ENCODE assay signal across 19 cellular contexts in genomic region chr18:36381075-36381474, GRCh38.
A peak's percentile ranks its signal among the peaks of the same experiment; 100 is the strongest.
DNase-seq lines count a peak whose midpoint lies in the region; ATAC-seq, FAIRE-seq and TF ChIP-seq lines count a peak whose summit lies in the region.
"Had no signal": no experiment of that assay in that cellular context is flagged by ENCODE, and none has a peak within 500 bp of the region (broad histone marks: within the 10 kb centered on the region; RNA-seq: fewer than 3 reads in every experiment).

No MANE protein-coding gene starts in this region.

- peak overlapping the region; percentile 84 for H3K14ac ChIP-seq in trophoblast cell (ENCODE audit: low read length)

- DNase-seq in AG10803 (ENCODE audit: low read depth) (peak; percentile 68), astrocyte (ENCODE audit: low read depth) (peak; percentile 35), right cardiac atrium (no peak), trophoblast cell (peak in 1 of 2 donors; percentile 56), endothelial cell (ENCODE audit: low spot score) (no peak), GM12891 (ENCODE audit: insufficient read length, low spot score) (no peak)
- DNase-seq: BE2C; CD4-positive, alpha-beta memory T cell; DND-41; H7; KG1; NCI-H1048; NCI-H1694; NCI-H2171; NCI-H446 treated with DMSO at 0.1 percent for 48 hours; NCI-H774; SHP77 had no signal

- H3K9me3 ChIP-seq in astrocyte (ENCODE audit: insufficient read depth, low read depth, low read length) (no peaks in the 10 kb centered on the region), right cardiac atrium (ENCODE audit: control insufficient read depth, low read length) (no peaks in the 10 kb centered on the region), trophoblast cell (ENCODE audit: insufficient read depth, low read depth, low read length) (peaks cover 3% of the 10 kb centered on the region)
- H3K9me3 ChIP-seq: BE2C had no signal

- H3K4me3 Mint-ChIP-seq in astrocyte (ENCODE audit: unreplicated experiment) (no peak overlapping the region), endothelial cell (ENCODE audit: unreplicated experiment) (no peak overlapping the region)
- H3K4me3 Mint-ChIP-seq: CD4-positive, alpha-beta memory T cell had no signal

- H3K4me2 ChIP-seq in astrocyte (ENCODE audit: low read length) (no peak overlapping the region), trophoblast cell (ENCODE audit: low read length) (no peak overlapping the region)

- H3K27ac Mint-ChIP-seq in astrocyte (ENCODE audit: unreplicated experiment) (no peak overlapping the region), endothelial cell (ENCODE audit: unreplicated experiment) (no peak overlapping the region)
- H3K27ac Mint-ChIP-seq: CD4-positive, alpha-beta memory T cell had no signal

- H3K18ac ChIP-seq in trophoblast cell (ENCODE audit: low read length) = peak overlapping the region; percentile 98

- peaks cover 22% of the 10 kb centered on the region for H3K4me1 Mint-ChIP-seq in astrocyte (ENCODE audit: low read depth, unreplicated experiment)
- H3K4me1 Mint-ChIP-seq in endothelial cell (ENCODE audit: unreplicated experiment) = peaks cover 5% of the 10 kb centered on the region

- H3K27me3 ChIP-seq in astrocyte (ENCODE audit: insufficient read depth, low read length) (no peaks in the 10 kb centered on the region), right cardiac atrium (ENCODE audit: control insufficient read depth, insufficient read depth) (no peaks in the 10 kb centered on the region), trophoblast cell (ENCODE audit: insufficient read depth, low read length) (no peaks in the 10 kb centered on the region)
- H3K27me3 ChIP-seq: BE2C had no signal

- no peak overlapping the region for H3K23ac ChIP-seq in trophoblast cell (ENCODE audit: low read length)

- H3K79me1 ChIP-seq in trophoblast cell (ENCODE audit: low read length) = peaks cover 35% of the 10 kb centered on the region

- H3K36me3 Mint-ChIP-seq in astrocyte (ENCODE audit: low read depth, unreplicated experiment) (peaks cover 2% of the 10 kb centered on the region), endothelial cell (ENCODE audit: low read depth, unreplicated experiment) (no peaks in the 10 kb centered on the region)
- H3K36me3 Mint-ChIP-seq: CD4-positive, alpha-beta memory T cell had no signal

- no peak for FAIRE-seq in astrocyte (lab: Jason Lieb, UNC)
- no peak for FAIRE-seq in GM12891 (lab: Jason Lieb, UNC)

- H3K9me3 Mint-ChIP-seq in astrocyte (ENCODE audit: unreplicated experiment) = no peaks in the 10 kb centered on the region
- no peaks in the 10 kb centered on the region for H3K9me3 Mint-ChIP-seq in endothelial cell (ENCODE audit: unreplicated experiment)
- H3K9me3 Mint-ChIP-seq: CD4-positive, alpha-beta memory T cell had no signal

- intact Hi-C loops in right cardiac atrium (cut with DNase I) = no loop called here

- no peak for TF ChIP-seq POLR2A in GM12891 (IDR thresholded peaks at IDR 0.05; ENCODE audit: low read depth, low read length)

- H4K20me1 ChIP-seq in astrocyte (ENCODE audit: insufficient read depth, low read length) = peaks cover 9% of the 10 kb centered on the region

- no peak overlapping the region for H3K27ac ChIP-seq in astrocyte (ENCODE audit: low read depth, low read length)
- H3K27ac ChIP-seq in right cardiac atrium (ENCODE audit: low read length) = peak overlapping the region; percentile 49
- H3K27ac ChIP-seq in trophoblast cell (ENCODE audit: low read depth, low read length) = peak overlapping the region; percentile 97

- H2AFZ ChIP-seq in astrocyte (ENCODE audit: low read depth, low read length) (no peak overlapping the region), trophoblast cell (ENCODE audit: insufficient read depth, low read length, poor library complexity) (peak overlapping the region; percentile 50)

- H2AK5ac ChIP-seq in trophoblast cell (ENCODE audit: low read length) = peak overlapping the region; percentile 99

- 70% methylated on average over 4 of the region's 4 CpGs for WGBS in right cardiac atrium
- WGBS in trophoblast cell (ENCODE audit: extremely low coverage, insufficient coverage, insufficient read length) = no CpG with 5 or more reads among the region's 4 CpGs

- H3K4me3 ChIP-seq in AG10803 (ENCODE audit: low read length) (no peak overlapping the region), astrocyte (ENCODE audit: insufficient read depth, low read depth, low read length) (no peak overlapping the region), right cardiac atrium (ENCODE audit: low read length) (no peak overlapping the region), trophoblast cell (ENCODE audit: low read depth, low read length) (no peak overlapping the region)

- peak overlapping the region; percentile 99 for H2BK120ac ChIP-seq in trophoblast cell (ENCODE audit: insufficient read depth, low read length, poor library complexity)

- H2BK5ac ChIP-seq in trophoblast cell (ENCODE audit: low read depth, low read length, poor library complexity) = peak overlapping the region; percentile 96

- peak overlapping the region; percentile 92 for H3K4ac ChIP-seq in trophoblast cell (ENCODE audit: low read depth, low read length)

- no peaks in the 10 kb centered on the region for H3K79me2 ChIP-seq in astrocyte (ENCODE audit: insufficient read depth, low read length)
- H3K79me2 ChIP-seq in trophoblast cell (ENCODE audit: control insufficient read depth, insufficient read depth, low read length, poor library complexity) = peaks cover 6% of the 10 kb centered on the region

- peak overlapping the region; percentile 43 for H4K12ac ChIP-seq in trophoblast cell (ENCODE audit: low read depth, low read length)

- no peaks in the 10 kb centered on the region for H3K36me3 ChIP-seq in astrocyte (ENCODE audit: insufficient read depth, low read length)
- peaks cover 3 to 4% of the 10 kb centered on the region in 2 experiments for H3K36me3 ChIP-seq in trophoblast cell (ENCODE audit: control insufficient read depth in 1 of 2, insufficient read depth in 2 of 2, low read length in 2 of 2)
- H3K36me3 ChIP-seq: BE2C had no signal

- TF ChIP-seq CTCF in AG10803 (conservative IDR thresholded peaks at IDR 0.05; ENCODE audit: low read length) (no peak), astrocyte (IDR thresholded peaks at IDR 0.05; ENCODE audit: insufficient read depth, low read depth, low read length) (no peak), endothelial cell (IDR thresholded peaks at IDR 0.05; ENCODE audit: unreplicated experiment) (no peak)

- H3K9ac ChIP-seq in astrocyte (ENCODE audit: low read length) (no peak overlapping the region), trophoblast cell (ENCODE audit: low read length) (no peak overlapping the region)

- peak overlapping the region; percentile 88 for H4K8ac ChIP-seq in trophoblast cell (ENCODE audit: low read depth, low read length)

- H4K91ac ChIP-seq in trophoblast cell (ENCODE audit: low read depth, low read length) = peak overlapping the region; percentile 95

- peak overlapping the region; percentile 87 for H2BK12ac ChIP-seq in trophoblast cell (ENCODE audit: low read length)

- H3K4me1 ChIP-seq in astrocyte (ENCODE audit: insufficient read depth, low read length) (peaks cover 3% of the 10 kb centered on the region), right cardiac atrium (ENCODE audit: control insufficient read depth, insufficient read depth, low read length) (peaks cover 9% of the 10 kb centered on the region), trophoblast cell (ENCODE audit: control insufficient read depth in 1 of 2, insufficient read depth in 2 of 2, low read length in 2 of 2) (peaks cover 37 to 43% of the 10 kb centered on the region in 2 experiments)

- ATAC-seq in right cardiac atrium (no peak), GM18861 (IDR thresholded peaks at IDR 0.05; ENCODE audit: unreplicated experiment) (no peak)
- ATAC-seq: Panc1 had no signal

- peaks cover 7% of the 10 kb centered on the region for H3K27me3 Mint-ChIP-seq in astrocyte (ENCODE audit: low read depth, unreplicated experiment)
- peaks cover 5% of the 10 kb centered on the region for H3K27me3 Mint-ChIP-seq in endothelial cell (ENCODE audit: unreplicated experiment)

TF ChIP-seq in GM12891, 5 proteins besides CTCF, POLR2A, EP300 and RAD21:
- TF ChIP-seq PAX5 (IDR thresholded peaks at IDR 0.05; ENCODE audit: insufficient read depth, low read length, severe bottlenecking) (no peak), POLR2AphosphoS5 (IDR thresholded peaks at IDR 0.05; ENCODE audit: low read depth, low read length) (no peak)

Comparison
In these comparisons a context has a peak if more than half of its experiments do, and no peak if none do; other contexts are left out.
1. DNase-seq: peak in AG10803 (single experiment) and astrocyte (single experiment); none in right cardiac atrium (0 of 3), endothelial cell (single experiment) and GM12891 (single experiment).